In genomic region chr12:2509137-2509536, GRCh38 we compare ENCODE assay signal across 10 cellular contexts.
"Had no signal": no experiment of that assay in that cellular context is flagged by ENCODE, and none has a peak within 500 bp of the region (broad histone marks: within the 10 kb centered on the region; RNA-seq: fewer than 3 reads in every experiment).

No MANE protein-coding gene starts in this region.

- DNase-seq: H9, HCEC 1CT, HFFc6, IMR-90, KG1 had no signal

- H3K27ac ChIP-seq: HL-60 had no signal

- FAIRE-seq: H1, H54, K562 had no signal

- H3K4me3 ChIP-seq: GM23338, K562 had no signal
